19 cellular contexts compared by ENCODE assay signal in the genomic region with DNA sequence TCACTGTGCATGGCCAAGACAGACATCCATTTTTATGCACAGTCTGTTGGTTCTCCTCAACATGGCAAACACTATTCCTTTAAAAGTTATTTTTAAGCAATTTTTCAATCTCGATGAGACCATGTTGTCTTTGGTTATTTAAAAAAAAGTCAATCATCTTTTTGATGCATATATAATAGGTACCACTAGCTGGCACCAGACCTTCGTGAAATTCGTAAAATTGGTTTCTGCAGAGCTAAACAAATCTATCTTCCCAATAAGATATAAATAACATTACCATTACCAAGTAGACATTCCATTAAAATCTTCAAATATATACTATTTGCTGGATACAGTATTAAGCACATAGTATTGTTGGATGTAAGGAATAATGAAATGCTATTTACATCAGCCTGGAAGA.
DNase-seq lines count a peak whose midpoint lies in the region; ATAC-seq and TF ChIP-seq lines count a peak whose summit lies in the region.
"Had no signal": no experiment of that assay in that cellular context is flagged by ENCODE, and none has a peak within 500 bp of the region (broad histone marks: within the 10 kb centered on the region; RNA-seq: fewer than 3 reads in every experiment).

No MANE protein-coding gene starts in this region.

- H3K4me1 ChIP-seq in DND-41 (ENCODE audit: insufficient read depth, low read length) = no peaks in the 10 kb centered on the region
- H3K4me1 ChIP-seq: lower lobe of right lung had no signal

- H3K27ac ChIP-seq in DND-41 (ENCODE audit: low read length) = no peak overlapping the region
- no peak overlapping the region for H3K27ac ChIP-seq in VCaP
- H3K27ac ChIP-seq: lower lobe of right lung, thoracic aorta had no signal

- no peaks in the 10 kb centered on the region for H3K27me3 ChIP-seq in DND-41 (ENCODE audit: insufficient read depth, low read length, poor library complexity)

- H2AFZ ChIP-seq in DND-41 (ENCODE audit: low read depth, low read length) = no peak overlapping the region

- no peaks in the 10 kb centered on the region for H3K9me3 ChIP-seq in DND-41 (ENCODE audit: insufficient read depth, low read length, severe bottlenecking)
- H3K9me3 ChIP-seq: lower lobe of right lung, thoracic aorta had no signal

- DNase-seq in DND-41 (no peak), LNCaP clone FGC (ENCODE audit: low read depth) (no peak), lung microvascular endothelial cell (ENCODE audit: low read depth in 2 of 2) (peak; percentile 2 to 21), SKM-1 treated with dmso at 0.1 percent for 144 hours (lab: John Stamatoyannopoulos, UW; ENCODE audit: unreplicated experiment) (no peak)
- no peak for DNase-seq in stimulated activated CD4-positive, alpha-beta T cell treated with anti-CD3 and anti-CD28 coated beads, Interleukin-2, amount 100 ng/mL, for 24 hours
- DNase-seq: activated CD4-positive, alpha-beta T cell treated with anti-CD3 and anti-CD28 coated beads, Interleukin-2, amount 50 U/mL, for 1 hour; activated T-cell treated with anti-CD3 and anti-CD28 coated beads, Interleukin-2, amount 50 U/mL, for 24 hours; central memory CD4-positive, alpha-beta T cell; lower lobe of right lung; MV-4-11; naive thymus-derived CD8-positive, alpha-beta T cell; NCI-H2081; retina; SHP77 treated with DMSO at 0.1 percent for 48 hours had no signal

- peak; percentile 20 for TF ChIP-seq CTCF in DND-41 (IDR thresholded peaks at IDR 0.05; ENCODE audit: borderline replicate concordance, extremely low read depth, low read length, poor library complexity, severe bottlenecking)
- peak; percentile 15; the same call in 1 of the 2 replicates for TF ChIP-seq CTCF in LNCaP clone FGC (IDR thresholded peaks at IDR 0.05; ENCODE audit: control insufficient read depth, extremely low read depth, insufficient read depth)
- TF ChIP-seq CTCF in VCaP (conservative IDR thresholded peaks at IDR 0.05) = peak; percentile 73

- ATAC-seq in DND-41 (ENCODE audit: insufficient read depth, low read depth) (no peak), GM18861 (IDR thresholded peaks at IDR 0.05; ENCODE audit: unreplicated experiment) (no peak), HG03378 (IDR thresholded peaks at IDR 0.05; ENCODE audit: unreplicated experiment) (no peak)
- ATAC-seq: GM12878; lower lobe of right lung; naive thymus-derived CD8-positive, alpha-beta T cell had no signal

- H3K36me3 ChIP-seq in DND-41 (ENCODE audit: insufficient read depth, low read length) = no peaks in the 10 kb centered on the region
- H3K36me3 ChIP-seq: lower lobe of right lung, thoracic aorta had no signal

- no peaks in the 10 kb centered on the region for H4K20me1 ChIP-seq in DND-41 (ENCODE audit: insufficient read depth, low read length)

- no peak overlapping the region for H3K4me2 ChIP-seq in DND-41 (ENCODE audit: insufficient read depth, low read length)

- H3K9ac ChIP-seq in DND-41 (ENCODE audit: low read depth, low read length) = no peak overlapping the region

- no peaks in the 10 kb centered on the region for H3K79me2 ChIP-seq in DND-41 (ENCODE audit: insufficient read depth, low read length)

- H3K4me3 ChIP-seq in DND-41 (ENCODE audit: low read depth in 1 of 2, low read length in 2 of 2) (no peak overlapping the region), LNCaP clone FGC (ENCODE audit: low read depth, low read length) (no peak overlapping the region)
- H3K4me3 ChIP-seq: GM12878, lower lobe of right lung, thoracic aorta had no signal

Comparison
In these comparisons a context has a peak if more than half of its experiments do, and no peak if none do; other contexts are left out.
1. DNase-seq: peak in lung microvascular endothelial cell (2 of 2); none in DND-41 (single experiment), LNCaP clone FGC (single experiment), SKM-1 treated with dmso at 0.1 percent for 144 hours (single experiment) and stimulated activated CD4-positive, alpha-beta T cell treated with anti-CD3 and anti-CD28 coated beads, Interleukin-2, amount 100 ng/mL, for 24 hours (0 of 2).
2. CTCF ChIP-seq: peak in every context shown above with its lines; median percentile 73 in VCaP; 20 in DND-41; 15 in LNCaP clone FGC.